Comparison of ENCODE assay signal across 8 cellular contexts in the genomic region with DNA sequence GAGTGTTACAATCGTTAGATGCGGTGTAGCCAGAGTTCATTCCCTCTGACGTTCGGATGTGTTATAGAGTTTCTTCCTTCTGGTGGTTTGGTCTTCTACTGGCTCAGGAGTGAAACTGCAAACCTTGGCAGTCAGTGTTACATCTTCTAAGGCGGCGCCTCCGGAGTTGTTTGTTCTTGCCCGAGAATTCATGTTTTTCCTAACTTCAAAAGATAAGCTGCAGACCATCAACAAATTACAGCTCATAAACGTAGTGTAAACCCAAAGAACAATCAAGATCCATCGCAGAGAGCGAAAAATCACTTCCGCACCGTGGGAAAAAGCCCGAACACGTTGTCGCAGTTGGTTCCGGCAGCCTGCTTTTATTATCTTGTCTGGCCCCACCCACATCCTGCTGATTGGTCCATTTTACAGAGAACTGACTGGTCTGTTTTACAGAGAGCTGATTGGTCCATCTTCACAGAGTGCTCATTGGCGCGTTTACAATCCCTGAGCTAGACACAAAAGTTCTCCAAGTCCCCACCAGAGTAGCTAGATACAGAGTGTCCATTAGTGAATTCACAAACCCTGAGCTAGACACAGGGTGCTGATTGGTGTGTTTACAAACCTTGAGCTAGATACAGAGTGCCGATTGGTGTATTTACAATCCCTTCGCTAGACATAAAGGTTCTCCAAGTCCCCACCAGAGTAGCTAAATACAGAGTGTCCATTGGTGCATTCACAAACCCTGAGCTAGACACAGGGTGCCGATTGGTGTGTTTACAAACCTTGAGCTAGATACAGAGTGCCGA. TPM values are rescaled to one million over a fixed set of nuclear protein-coding genes. Genes with fewer than 3 reads are reported as not detected.
A peak's percentile ranks its signal among the peaks of the same experiment; 100 is the strongest.
DNase-seq lines count a peak whose midpoint lies in the region; ATAC-seq, FAIRE-seq and TF ChIP-seq lines count a peak whose summit lies in the region.
"Not testable (repeated sequence)": the region's sequence is repeated elsewhere in the genome, so short reads cannot be mapped to it uniquely, and the experiment has no call there.

No MANE protein-coding gene starts in this region.

- ATAC-seq in Panc1, result peak; percentile 19

- not testable (repeated sequence) for TF ChIP-seq CTCF in Panc1 (IDR thresholded peaks at IDR 0.05); chondrocyte (IDR thresholded peaks at IDR 0.05); keratinocyte (optimal IDR thresholded peaks at IDR 0.05 in 1 of 3, IDR thresholded peaks at IDR 0.05 in 1 of 3, conservative IDR thresholded peaks at IDR 0.05 in 1 of 3; ENCODE audit: extremely low read depth in 1 of 3, insufficient read depth in 2 of 3, low read length in 3 of 3); sigmoid colon (IDR thresholded peaks at IDR 0.05)

- peak overlapping the region; percentile 59 for H3K4me2 ChIP-seq in keratinocyte (ENCODE audit: control insufficient read depth, extremely low read depth, insufficient read depth, low read depth, low read length)

- peak overlapping the region; percentile 78 for H2AFZ ChIP-seq in keratinocyte (ENCODE audit: control insufficient read depth, low read length)

- H3K9me1 ChIP-seq in keratinocyte (ENCODE audit: control insufficient read depth, extremely low read depth, insufficient read depth, low read length), result not testable (repeated sequence)

- peak overlapping the region; percentile 86 for H3K27ac ChIP-seq in Panc1 (ENCODE audit: low read length)
- not testable (repeated sequence) for H3K27ac ChIP-seq in keratinocyte (ENCODE audit: control insufficient read depth, insufficient read depth, low read length); urinary bladder (ENCODE audit: low read depth)
- peak overlapping the region; percentile 83 to 88 (median 86) for H3K27ac ChIP-seq in sigmoid colon

- not testable (repeated sequence) for H3K36me3 ChIP-seq in ES-I3 (ENCODE audit: insufficient read depth, low read length); Panc1 (ENCODE audit: control insufficient read depth, insufficient read depth, low read length); keratinocyte (ENCODE audit: control insufficient read depth in 2 of 2, extremely low read depth in 1 of 2, insufficient read depth in 2 of 2, low read length in 2 of 2); sigmoid colon; urinary bladder (ENCODE audit: insufficient read depth)

- H3K9me3 Mint-ChIP-seq in activated CD4-positive, alpha-beta memory T cell treated with anti-CD3 and anti-CD28 coated beads, Interleukin-2, amount 10 ng/mL, durations not matched to agents 7 days and 5 days; chondrocyte (ENCODE audit: low read depth): not testable (repeated sequence)

- H3K36me3 Mint-ChIP-seq in activated CD4-positive, alpha-beta memory T cell treated with anti-CD3 and anti-CD28 coated beads, Interleukin-2, amount 10 ng/mL, durations not matched to agents 7 days and 5 days (ENCODE audit: low read depth), result peaks cover 19% of the 10 kb centered on the region
- H3K36me3 Mint-ChIP-seq in chondrocyte (ENCODE audit: low read depth), result not testable (repeated sequence)

- DNase-seq in M059J (ENCODE audit: low read depth), result peak; percentile 46
- DNase-seq in Panc1 (ENCODE audit: low read depth, low spot score); chondrocyte (ENCODE audit: low spot score); keratinocyte (ENCODE audit: low read depth, low spot score); sigmoid colon: not testable (repeated sequence)
- peak; percentile 68 for DNase-seq in activated CD4-positive, alpha-beta memory T cell treated with anti-CD3 and anti-CD28 coated beads, Interleukin-2, amount 10 ng/mL, durations not matched to agents 7 days and 5 days

- intact Hi-C loops in Panc1 (cut with micrococcal nuclease; ENCODE audit: unreplicated experiment), result loop anchor here (10.0 kb wide), 1 partner anchor 119 kb away; no protein-coding TSS in a partner anchor
- intact Hi-C loops in sigmoid colon (cut with DNase I), result loop anchor here (2.0 to 10.0 kb wide), 2 partner anchors 75 to 149 kb away; no protein-coding TSS in a partner anchor

- not testable (repeated sequence) for H3K9me3 ChIP-seq in ES-I3 (ENCODE audit: control insufficient read depth, insufficient read depth, low read length); Panc1 (ENCODE audit: control insufficient read depth, insufficient read depth, low read depth, low read length); keratinocyte (ENCODE audit: control insufficient read depth, low read depth, low read length); sigmoid colon

- H4K20me1 ChIP-seq in keratinocyte (ENCODE audit: control insufficient read depth, extremely low read depth, insufficient read depth, low read length), result not testable (repeated sequence)

- H3K27me3 Mint-ChIP-seq in activated CD4-positive, alpha-beta memory T cell treated with anti-CD3 and anti-CD28 coated beads, Interleukin-2, amount 10 ng/mL, durations not matched to agents 7 days and 5 days; chondrocyte (ENCODE audit: low read depth): not testable (repeated sequence)

- H3K4me3 Mint-ChIP-seq in activated CD4-positive, alpha-beta memory T cell treated with anti-CD3 and anti-CD28 coated beads, Interleukin-2, amount 10 ng/mL, durations not matched to agents 7 days and 5 days, result peak overlapping the region; percentile 79
- H3K4me3 Mint-ChIP-seq in chondrocyte (ENCODE audit: unreplicated experiment), result peak overlapping the region; percentile 75

- CTCF ChIA-PET in Panc1 (lab: Charles Lee), result interaction anchor here (0.6 kb wide), 2 partner anchors 25 to 30 kb away, joined by 7 to 8 read pairs; no protein-coding TSS in a partner anchor
- CTCF ChIA-PET in activated CD4-positive, alpha-beta memory T cell treated with anti-CD3 and anti-CD28 coated beads, Interleukin-2, amount 10 ng/mL, durations not matched to agents 7 days and 5 days (lab: Charles Lee), result interaction anchor here (1.0 to 3.2 kb wide), 8 partner anchors 26 to 1688 kb away, joined by 3 to 34 read pairs (median 3); a partner anchor contains a TSS

- TF ChIP-seq POLR2A in sigmoid colon (IDR thresholded peaks at IDR 0.05), result not testable (repeated sequence)

- H3K4me3 ChIP-seq in Panc1 (ENCODE audit: low read depth in 2 of 2, low read length in 2 of 2) (peak overlapping the region; percentile 60 to 97), keratinocyte (ENCODE audit: control insufficient read depth in 2 of 3, extremely low read depth in 1 of 3, insufficient read depth in 2 of 3, low read depth in 1 of 3, low read length in 3 of 3) (peak overlapping the region in 2 of 3 experiments; percentile 58 to 60), sigmoid colon (peak overlapping the region; percentile 48 to 78 (median 72)), urinary bladder (ENCODE audit: low read depth, low read length) (peak overlapping the region; percentile 49)

- not testable (repeated sequence) for FAIRE-seq in keratinocyte (lab: Jason Lieb, UNC)

- peaks cover 46% of the 10 kb centered on the region for H3K4me1 Mint-ChIP-seq in activated CD4-positive, alpha-beta memory T cell treated with anti-CD3 and anti-CD28 coated beads, Interleukin-2, amount 10 ng/mL, durations not matched to agents 7 days and 5 days
- H3K4me1 Mint-ChIP-seq in chondrocyte (ENCODE audit: low read depth), result peaks cover 22% of the 10 kb centered on the region

- 67 to 76% methylated on average over 23 of the region's 23 CpGs for WGBS in sigmoid colon, 2 donors
- 78% methylated on average over 23 of the region's 23 CpGs for WGBS in urinary bladder

- dilution Hi-C loops in keratinocyte (cut with MboI; ENCODE audit: extremely low pct_ligation_motif_present, low sequenced_read_pairs), result not testable (repeated sequence)

- not testable (repeated sequence) for H3K4me1 ChIP-seq in ES-I3 (ENCODE audit: insufficient read depth, low read length); Panc1 (ENCODE audit: control insufficient read depth, insufficient read depth, low read length); urinary bladder (ENCODE audit: insufficient read depth)
- H3K4me1 ChIP-seq in keratinocyte (ENCODE audit: control insufficient read depth, extremely low read depth, insufficient read depth, low read length), result peaks cover 13% of the 10 kb centered on the region
- H3K4me1 ChIP-seq in sigmoid colon, result peaks cover 0 to 21% (median 10%) of the 10 kb centered on the region in 4 donors

- not testable (repeated sequence) for H3K79me2 ChIP-seq in keratinocyte (ENCODE audit: control insufficient read depth, insufficient read depth, low read length)

- BruUV-seq in Panc1 (replicated peaks; lab: Mats Ljungman, UMichigan), result TSS peak; percentile 100

- TF ChIP-seq EP300 in sigmoid colon (IDR thresholded peaks at IDR 0.05), result not testable (repeated sequence)

- H3K27ac Mint-ChIP-seq in activated CD4-positive, alpha-beta memory T cell treated with anti-CD3 and anti-CD28 coated beads, Interleukin-2, amount 10 ng/mL, durations not matched to agents 7 days and 5 days, result peak overlapping the region; percentile 89
- peak overlapping the region; percentile 73 for H3K27ac Mint-ChIP-seq in chondrocyte (ENCODE audit: unreplicated experiment)

- POLR2A ChIA-PET in Panc1 (lab: Charles Lee), result interaction anchor here (0.6 to 1.2 kb wide), 7 partner anchors 28 to 1548 kb away, joined by 3 to 7 read pairs (median 3); no protein-coding TSS in a partner anchor
- POLR2A ChIA-PET in activated CD4-positive, alpha-beta memory T cell treated with anti-CD3 and anti-CD28 coated beads, Interleukin-2, amount 10 ng/mL, durations not matched to agents 7 days and 5 days (lab: Charles Lee), result interaction anchor here (1.1 to 6.7 kb wide), 17 partner anchors 11 to 1733 kb away, joined by 3 to 125 read pairs (median 8); a partner anchor contains a TSS

- in situ Hi-C loops in Panc1 (cut with HindIII; ENCODE audit: low pct_unique_long_range_greater_than_20kb, low sequenced_read_pairs), result not testable (repeated sequence)

- H3K9ac ChIP-seq in ES-I3 (ENCODE audit: low read depth, low read length), result peak overlapping the region; percentile 42; the same call in 1 of the 2 replicates
- H3K9ac ChIP-seq in keratinocyte (ENCODE audit: control insufficient read depth, extremely low read depth, insufficient read depth, low read length), result not testable (repeated sequence)

- not testable (repeated sequence) for H3K27me3 ChIP-seq in Panc1 (ENCODE audit: control insufficient read depth, insufficient read depth, low read length); keratinocyte (ENCODE audit: control insufficient read depth, extremely low read depth, insufficient read depth, low read length); sigmoid colon

RNA-seq across cellular contexts. Expression of a gene that starts 58.0 kb away (rescaled TPM):
- total RNA-seq in M059J (2014; rRNA removed; shearing (Covaris generic)), result 88.1 and 104 TPM in 2 replicates
- total RNA-seq in Panc1 (2021; ENCODE audit: unreplicated experiment), result 53.0 TPM
- 42.6 TPM for polyA plus RNA-seq in Panc1 (2012; ENCODE audit: insufficient read length)
- 10 to 100 TPM; 56.8 to 58.0 TPM for total RNA-seq in activated CD4-positive, alpha-beta memory T cell treated with anti-CD3 and anti-CD28 coated beads, Interleukin-2, amount 10 ng/mL, durations not matched to agents 7 days and 5 days
- total RNA-seq in chondrocyte, result 49.6 to 61.8 TPM (median 53.5 TPM) in 3 replicates
- polyA plus RNA-seq in keratinocyte, result 43.5 to 49.2 TPM (median 47.3 TPM) in 3 replicates
- polyA plus RNA-seq in keratinocyte (2011; ENCODE audit: low read depth), result 5.5 TPM
- polyA plus RNA-seq in keratinocyte (2011; cell fraction: cytosol; rRNA removed), result 30.1 and 42.0 TPM in 2 replicates
- 74.0 and 75.2 TPM in 2 replicates for polyA plus RNA-seq in keratinocyte (2011; cell fraction: nucleus; rRNA removed)
- polyA plus RNA-seq in keratinocyte (2012; ENCODE audit: low replicate concordance), result 21.2 and 34.1 TPM in 2 replicates
- 32.3 to 57.3 TPM (median 52.7 TPM) in 3 replicates for polyA minus RNA-seq in keratinocyte
- 51.0 TPM for polyA minus RNA-seq in keratinocyte (2011; cell fraction: cytosol; rRNA and poly(A)+ RNA removed)
- 33.6 and 36.6 TPM in 2 replicates for polyA minus RNA-seq in keratinocyte (2011; cell fraction: nucleus; rRNA and poly(A)+ RNA removed)
- total RNA-seq in sigmoid colon, result 10 to 100 TPM; 31.9 to 40.0 (median 36.1) TPM
- polyA plus RNA-seq in sigmoid colon, result 10 to 100 TPM; 19.2 to 38.7 (median 27.6) TPM
- total RNA-seq in urinary bladder, result 73.3 TPM
- 35.0 TPM for polyA plus RNA-seq in urinary bladder
